In genomic region chr4:107734120-107734519, GRCh38 we compare ENCODE assay signal across 12 cellular contexts. TPM values are rescaled to one million over a fixed set of nuclear protein-coding genes. Genes with fewer than 3 reads are reported as not detected.
DNase-seq lines count a peak whose midpoint lies in the region; ATAC-seq, FAIRE-seq and TF ChIP-seq lines count a peak whose summit lies in the region.
"Had no signal": no experiment of that assay in that cellular context is flagged by ENCODE, and none has a peak within 500 bp of the region (broad histone marks: within the 10 kb centered on the region; RNA-seq: fewer than 3 reads in every experiment).

No MANE protein-coding gene starts in this region.

- POLR2A ChIA-PET in H1 (lab: Charles Lee; ENCODE audit: partially characterized antibody) = interaction anchor here (1.2 kb wide), 1 partner anchor 18 kb away, joined by 3 read pairs; no protein-coding TSS in a partner anchor

- TF ChIP-seq EP300 in H1 (IDR thresholded peaks at IDR 0.05; ENCODE audit: borderline replicate concordance in 1 of 2, low read depth in 2 of 2, low read length in 2 of 2) = no peak

- H3K27me3 ChIP-seq in H1 (replicated peaks in 1 of 4; ENCODE audit: control insufficient read depth in 3 of 4, extremely low read depth in 1 of 4, insufficient read depth in 3 of 4, low read length in 3 of 4) = peaks cover 8 to 34% (median 16%) of the 10 kb centered on the region in 4 experiments; a peak in 5 of 7 replicates
- H3K27me3 ChIP-seq: tibial artery had no signal

- no peak overlapping the region for H4K91ac ChIP-seq in H1 (replicated peaks; ENCODE audit: insufficient read length, low read length)

- ATAC-seq in stimulated activated naive CD8-positive, alpha-beta T cell treated with anti-CD3 and anti-CD28 coated beads, Interleukin-15, amount 100 ng/mL, for 72 hours = peak; percentile 47
- no peak for ATAC-seq in stimulated activated naive CD8-positive, alpha-beta T cell treated with anti-CD3 and anti-CD28 coated beads, Interleukin-15, Interleukin-2, amounts not matched to agents 100 U/mL and 50 U/mL, for 24 hours
- ATAC-seq in GM19467 (IDR thresholded peaks at IDR 0.05; ENCODE audit: unreplicated experiment) = no peak

- no peaks in the 10 kb centered on the region for H3K79me1 ChIP-seq in H1 (ENCODE audit: low read depth, low read length)

- no peak overlapping the region for H3K14ac ChIP-seq in H1 (ENCODE audit: insufficient read length)

- no peak overlapping the region for H3K4me3 Mint-ChIP-seq in stimulated activated naive CD8-positive, alpha-beta T cell treated with anti-CD3 and anti-CD28 coated beads, Interleukin-15, amount 100 ng/mL, for 72 hours

- no peak overlapping the region for H3K18ac ChIP-seq in H1 (ENCODE audit: extremely low read depth, low read length)

- no peak overlapping the region for H2BK20ac ChIP-seq in H1 (ENCODE audit: low read length)

- no peak overlapping the region for H3K27ac ChIP-seq in H1 (ENCODE audit: low read depth, low read length)
- H3K27ac ChIP-seq: skin epidermis, tibial artery had no signal

- DNase-seq in stimulated activated naive CD8-positive, alpha-beta T cell treated with anti-CD3 and anti-CD28 coated beads, Interleukin-15, amount 100 ng/mL, for 72 hours = no peak
- DNase-seq in stimulated activated naive CD8-positive, alpha-beta T cell treated with anti-CD3 and anti-CD28 coated beads, Interleukin-15, Interleukin-2, amounts not matched to agents 100 U/mL and 50 U/mL, for 24 hours = no peak
- peak in 1 of 2 experiments; percentile 51 for DNase-seq in H1 (ENCODE audit: low read depth in 1 of 2, low spot score in 2 of 2)
- DNase-seq in urothelium cell line (ENCODE audit: low spot score) = peak; percentile 45
- no peak for DNase-seq in GM12892 (ENCODE audit: insufficient read length)
- no peak for DNase-seq in occipital lobe (lab: John Stamatoyannopoulos, UW)
- DNase-seq: activated effector memory CD4-positive, alpha-beta T cell treated with Interleukin-2 at 50 U/mL for 16 hours; GDM1; tibial artery had no signal

- 9% methylated on average over 3 of the region's 3 CpGs; no CpG with 5 or more reads in 1 of the 2 experiments for WGBS in H1 (ENCODE audit: extremely low coverage in 1 of 2, insufficient coverage in 1 of 2, insufficient read length in 1 of 2, insufficient replicate concordance in 2 of 2, low coverage in 1 of 2, low lambda C conversion rate in 2 of 2, missing lambda C conversion rate in 1 of 2), 2 experiments

- no peak overlapping the region for H3K4me3 ChIP-seq in H1 (ENCODE audit: extremely low read depth in 1 of 4, insufficient read depth in 2 of 4, low read depth in 3 of 4, low read length in 4 of 4)
- H3K4me3 ChIP-seq: skin epidermis, tibial artery had no signal

- no peaks in the 10 kb centered on the region for H3K23me2 ChIP-seq in H1 (ENCODE audit: low read depth, low read length)

- H3K27me3 Mint-ChIP-seq in stimulated activated naive CD8-positive, alpha-beta T cell treated with anti-CD3 and anti-CD28 coated beads, Interleukin-15, amount 100 ng/mL, for 72 hours = no peaks in the 10 kb centered on the region

- H3K9ac ChIP-seq in H1 (replicated peaks in 1 of 4; ENCODE audit: extremely low read depth in 1 of 4, low read depth in 3 of 4, low read length in 3 of 4) = no peak overlapping the region

- H2BK120ac ChIP-seq in H1 (replicated peaks; ENCODE audit: low read depth, low read length) = no peak overlapping the region

- H2AK5ac ChIP-seq in H1 (ENCODE audit: low read depth, low read length) = no peak overlapping the region

- H3K36me3 ChIP-seq in H1 (ENCODE audit: control insufficient read depth in 2 of 4, insufficient read depth in 4 of 4, low read length in 3 of 4) = no peaks in the 10 kb centered on the region
- H3K36me3 ChIP-seq: tibial artery had no signal

- no peak overlapping the region for H3K4ac ChIP-seq in H1 (replicated peaks; ENCODE audit: insufficient read length, low read depth, low read length)

- H2BK15ac ChIP-seq in H1 (ENCODE audit: low read length) = no peak overlapping the region

- H2BK5ac ChIP-seq in H1 (ENCODE audit: low read depth, low read length) = no peak overlapping the region

- peak overlapping the region in 1 of 2 experiments; percentile 15; a peak in 1 of 4 replicates for H3K4me2 ChIP-seq in H1 (ENCODE audit: insufficient read depth in 1 of 2, low read depth in 2 of 2, low read length in 2 of 2)

- no peak overlapping the region for H4K8ac ChIP-seq in H1 (ENCODE audit: extremely low read depth, insufficient read depth, low read length)

- H3K9me3 ChIP-seq in H1 (ENCODE audit: insufficient read depth in 2 of 2, low read depth in 1 of 2, low read length in 1 of 2) = no peaks in the 10 kb centered on the region
- H3K9me3 ChIP-seq: tibial artery had no signal

- TF ChIP-seq POLR2A in H1 (IDR thresholded peaks at IDR 0.05; ENCODE audit: control extremely low read depth in 1 of 2, low read depth in 2 of 2, low read length in 2 of 2) = no peak
- TF ChIP-seq POLR2A in GM12892 (IDR thresholded peaks at IDR 0.05; ENCODE audit: low read depth, low read length) = no peak

- H3K27ac Mint-ChIP-seq in stimulated activated naive CD8-positive, alpha-beta T cell treated with anti-CD3 and anti-CD28 coated beads, Interleukin-15, amount 100 ng/mL, for 72 hours = no peak overlapping the region

- peaks cover 0 to 13% (median 6%) of the 10 kb centered on the region in 4 experiments; a peak in 5 of 7 replicates for H3K4me1 ChIP-seq in H1 (replicated peaks in 1 of 4; ENCODE audit: control insufficient read depth in 3 of 4, insufficient read depth in 4 of 4, low read length in 3 of 4)
- H3K4me1 ChIP-seq: tibial artery had no signal

- no peak overlapping the region for H3K23ac ChIP-seq in H1 (ENCODE audit: insufficient read length)

- no peaks in the 10 kb centered on the region for H3K4me1 Mint-ChIP-seq in stimulated activated naive CD8-positive, alpha-beta T cell treated with anti-CD3 and anti-CD28 coated beads, Interleukin-15, amount 100 ng/mL, for 72 hours

- H3K9me3 Mint-ChIP-seq in stimulated activated naive CD8-positive, alpha-beta T cell treated with anti-CD3 and anti-CD28 coated beads, Interleukin-15, amount 100 ng/mL, for 72 hours = no peaks in the 10 kb centered on the region

- CTCF ChIA-PET in H1 (lab: Charles Lee; ENCODE audit: partially characterized antibody) = interaction anchor here (0.6 to 4.5 kb wide), 22 partner anchors 10 to 367 kb away, joined by 3 to 32 read pairs (median 4); partner anchors contain the start of gene PAPSS1

- no peak overlapping the region for H3K56ac ChIP-seq in H1 (replicated peaks; ENCODE audit: insufficient read length, low read depth, low read length)

- H2BK12ac ChIP-seq in H1 (ENCODE audit: low read depth, low read length) = no peak overlapping the region

- H4K20me1 ChIP-seq in H1 (replicated peaks in 1 of 2; ENCODE audit: control insufficient read depth in 1 of 2, insufficient read depth in 2 of 2, low read length in 2 of 2) = no peaks in the 10 kb centered on the region

- TF ChIP-seq CTCF in LNCAP (IDR thresholded peaks at IDR 0.05) (peak; percentile 18; the same call in 1 of the 2 replicates), H1 (IDR thresholded peaks at IDR 0.05; ENCODE audit: control extremely low read depth in 1 of 3, insufficient read depth in 1 of 3, low read depth in 1 of 3, low read length in 3 of 3) (peak; percentile 44 to 55 (median 53))

- H4K5ac ChIP-seq in H1 (ENCODE audit: insufficient read length, low read depth, low read length) = no peak overlapping the region

- TF ChIP-seq RAD21 in H1 (IDR thresholded peaks at IDR 0.05 in 1 of 2, conservative IDR thresholded peaks at IDR 0.05 in 1 of 2; ENCODE audit: low read depth in 2 of 2, low read length in 2 of 2) = peak; percentile 31 to 45; a peak in 3 of 4 replicates

- FAIRE-seq in H1 (lab: Jason Lieb, UNC) (no peak), urothelium cell line (lab: Jason Lieb, UNC) (no peak), GM12892 (lab: Jason Lieb, UNC) (no peak)

- H3K79me2 ChIP-seq in H1 (ENCODE audit: control insufficient read depth in 1 of 2, insufficient read depth in 2 of 2, low read length in 2 of 2) = no peaks in the 10 kb centered on the region

- no peak overlapping the region for H2AFZ ChIP-seq in H1 (ENCODE audit: low read length)

TF ChIP-seq in H1, 55 proteins besides CTCF, POLR2A, EP300 and RAD21:
- TF ChIP-seq NANOG (IDR thresholded peaks at IDR 0.05; ENCODE audit: insufficient read depth, low read depth, low read length, poor library complexity, severe bottlenecking) = no peak
- no peak for TF ChIP-seq BACH1 (IDR thresholded peaks at IDR 0.05; ENCODE audit: low read length)
- no peak for TF ChIP-seq TAF7 (optimal IDR thresholded peaks at IDR 0.05; ENCODE audit: borderline replicate concordance, low read depth, low read length)
- no peak for TF ChIP-seq BRCA1 (IDR thresholded peaks at IDR 0.05; ENCODE audit: low read depth, low read length)
- no peak for TF ChIP-seq TCF12 (IDR thresholded peaks at IDR 0.05; ENCODE audit: low read depth, low read length)

RNA-seq across cellular contexts. Expression of gene PAPSS1, which starts 14.1 kb away (rescaled TPM):
- 79.1 and 79.2 TPM in 2 replicates for total RNA-seq in H1 (2021; fragmentation: NEBNext Ultra II Directional; extraction: Animal tissue kit (Norgen Biotek cat#: 25700))
- 59.9 and 98.5 TPM in 2 replicates for polyA plus RNA-seq in H1 (2011; rRNA removed)
- 126 TPM for polyA plus RNA-seq in H1 (2011; cell fraction: cytosol; rRNA removed)
- polyA plus RNA-seq in H1 (2011; cell fraction: nucleus; rRNA removed) = 50.4 TPM
- polyA plus RNA-seq in H1 (2012, experiment 1 of 2) = 83.6 to 107 TPM (median 93.4 TPM) in 4 replicates
- polyA plus RNA-seq in H1 (2012, experiment 2 of 2) = 11.2 TPM
- 42.7 TPM for polyA plus RNA-seq in H1 (2013, experiment 1 of 2)
- 43.8 TPM for polyA plus RNA-seq in H1 (2013, experiment 2 of 2)
- polyA minus RNA-seq in H1 (2011; rRNA and poly(A)+ RNA removed) = 119 and 136 TPM in 2 replicates
- polyA minus RNA-seq in H1 (2011; cell fraction: cytosol; rRNA and poly(A)+ RNA removed) = 44.8 TPM
- 54.2 TPM for polyA minus RNA-seq in H1 (2011; cell fraction: nucleus; rRNA and poly(A)+ RNA removed)
- 35.2 TPM for polyA plus RNA-seq in GM12892 (2012; ENCODE audit: missing spikeins)
- total RNA-seq in occipital lobe = 118 TPM
